ENCODE assay signal across 14 cellular contexts in genomic region chr16:68658258-68658973, GRCh38. TPM values are rescaled to one million over a fixed set of nuclear protein-coding genes. Genes with fewer than 3 reads are reported as not detected.
DNase-seq lines count a peak whose midpoint lies in the region; ATAC-seq and TF ChIP-seq lines count a peak whose summit lies in the region.
"Had no signal": no experiment of that assay in that cellular context is flagged by ENCODE, and none has a peak within 500 bp of the region (broad histone marks: within the 10 kb centered on the region; RNA-seq: fewer than 3 reads in every experiment).

No MANE protein-coding gene starts in this region.

- H3K4me3 ChIP-seq in AG04449 (ENCODE audit: low read depth, low read length) (no peak overlapping the region), HUES6 (ENCODE audit: low read depth, low read length) (no peak overlapping the region), cardiac fibroblast (replicated peaks in 1 of 2; ENCODE audit: low read depth in 2 of 2, low read length in 2 of 2) (no peak overlapping the region), mesenchymal stem cell (ENCODE audit: insufficient read depth in 1 of 2, low read depth in 1 of 2, low read length in 2 of 2) (no peak overlapping the region), gastrocnemius medialis (no peak overlapping the region)
- H3K4me3 ChIP-seq: transverse colon had no signal

- H2AK5ac ChIP-seq in mesenchymal stem cell (ENCODE audit: low read length, severe bottlenecking) = peak overlapping the region; percentile 50

- H3K79me1 ChIP-seq in mesenchymal stem cell (replicated peaks; ENCODE audit: low read length, poor library complexity, severe bottlenecking) = no peaks in the 10 kb centered on the region

- no peak overlapping the region for H3K18ac ChIP-seq in mesenchymal stem cell (ENCODE audit: low read depth in 1 of 2, low read length in 2 of 2)

- no peak overlapping the region for H4K91ac ChIP-seq in mesenchymal stem cell (ENCODE audit: low read length)

- H3K4me2 ChIP-seq in mesenchymal stem cell (ENCODE audit: low read length, poor library complexity, severe bottlenecking) = no peak overlapping the region

- H3K4me1 ChIP-seq in HUES6 (ENCODE audit: control insufficient read depth, insufficient read depth, low read length) (peaks cover 15% of the 10 kb centered on the region; the same call in 1 of the 2 replicates), mesenchymal stem cell (ENCODE audit: control insufficient read depth, insufficient read depth, low read depth, low read length) (peaks cover 5% of the 10 kb centered on the region), gastrocnemius medialis (no peaks in the 10 kb centered on the region)

- H4K8ac ChIP-seq in mesenchymal stem cell (ENCODE audit: low read length) = peak overlapping the region; percentile 8

- H3K14ac ChIP-seq in mesenchymal stem cell (ENCODE audit: low read length in 2 of 2) = no peak overlapping the region

- intact Hi-C loops in gastrocnemius medialis (cut with DNase I; ENCODE audit: low total_unique reads) = no loop called here

- ATAC-seq in gastrocnemius medialis = no peak
- no peak for ATAC-seq in HG03175 (IDR thresholded peaks at IDR 0.05; ENCODE audit: unreplicated experiment)

- no peak for TF ChIP-seq POLR2A in gastrocnemius medialis (IDR thresholded peaks at IDR 0.05)

- peak overlapping the region; percentile 7 for H3K9ac ChIP-seq in HUES6 (ENCODE audit: low read length)
- H3K9ac ChIP-seq in mesenchymal stem cell (ENCODE audit: low read length) = peak overlapping the region; percentile 38

- POLR2A ChIA-PET in AG04449 (lab: Yijun Ruan, JAX) = no interaction called here

- CTCF ChIA-PET in AG04449 (lab: Yijun Ruan, JAX) = interaction anchor here (0.7 to 1.6 kb wide), 3 partner anchors 67 to 144 kb away, joined by 4 to 7 read pairs (median 6); no protein-coding TSS in a partner anchor

- no peaks in the 10 kb centered on the region for H3K9me3 ChIP-seq in HUES6 (ENCODE audit: control insufficient read depth, insufficient read depth, low read depth, low read length)
- H3K9me3 ChIP-seq in mesenchymal stem cell (ENCODE audit: control insufficient read depth, low read length) = no peaks in the 10 kb centered on the region
- no peaks in the 10 kb centered on the region for H3K9me3 ChIP-seq in gastrocnemius medialis
- H3K9me3 ChIP-seq: transverse colon had no signal

- WGBS in mesenchymal stem cell = 69% methylated on average over 9 of the region's 14 CpGs

- H3K4ac ChIP-seq in mesenchymal stem cell (ENCODE audit: low read depth in 1 of 2, low read length in 2 of 2) = no peak overlapping the region

- no peak overlapping the region for H2BK120ac ChIP-seq in mesenchymal stem cell (ENCODE audit: low read depth, low read length)

- DNase-seq in AG04449 (ENCODE audit: low read depth, low spot score) = peak; percentile 54
- DNase-seq in cardiac fibroblast (ENCODE audit: low read depth in 2 of 2) = peak; percentile 51 to 64
- peak; percentile 64 for DNase-seq in mesenchymal stem cell
- DNase-seq in gastrocnemius medialis = no peak
- no peak for DNase-seq in medulla oblongata (ENCODE audit: extremely low spot score)
- no peak for DNase-seq in NCI-H1417 (lab: John Stamatoyannopoulos, UW)
- DNase-seq: activated CD4-positive, alpha-beta memory T cell treated with anti-CD3 and anti-CD28 coated beads for 36 hours; CD4-positive, CD25-positive, alpha-beta regulatory T cell; left cardiac atrium; MV-4-11; RPMI8226; transverse colon had no signal

- in situ Hi-C loops in gastrocnemius medialis (cut with MboI; ENCODE audit: low sequenced_read_pairs in 4 of 4) = no loop called here

- no peak overlapping the region for H2BK12ac ChIP-seq in mesenchymal stem cell (ENCODE audit: low read length in 2 of 2)

- no peak for TF ChIP-seq CTCF in AG04449 (IDR thresholded peaks at IDR 0.05; ENCODE audit: insufficient read depth, low read length, missing control alignments)
- no peak for TF ChIP-seq CTCF in cardiac fibroblast (IDR thresholded peaks at IDR 0.05; ENCODE audit: low read depth, low read length)
- TF ChIP-seq CTCF in gastrocnemius medialis (IDR thresholded peaks at IDR 0.05 in 4 of 5, conservative IDR thresholded peaks at IDR 0.05 in 1 of 5) = no peak

- H2BK5ac ChIP-seq in mesenchymal stem cell (ENCODE audit: low read depth, low read length, poor library complexity, severe bottlenecking) = peak overlapping the region; percentile 4

- H2BK15ac ChIP-seq in mesenchymal stem cell (ENCODE audit: low read depth, poor library complexity, severe bottlenecking) = no peak overlapping the region

- H3K27me3 ChIP-seq in HUES6 (ENCODE audit: control insufficient read depth, insufficient read depth, low read length) (no peaks in the 10 kb centered on the region), mesenchymal stem cell (ENCODE audit: control insufficient read depth in 1 of 2, insufficient read depth in 1 of 2, low read length in 2 of 2) (peaks cover 16 to 24% of the 10 kb centered on the region in 2 experiments), gastrocnemius medialis (no peaks in the 10 kb centered on the region)
- H3K27me3 ChIP-seq: transverse colon had no signal

- H3K36me3 ChIP-seq in HUES6 (ENCODE audit: control insufficient read depth, insufficient read depth, low read length) = 0 out of 2 replicates have a peak, but pooled peaks cover 2% of the 10 kb centered on the region
- no peaks in the 10 kb centered on the region for H3K36me3 ChIP-seq in mesenchymal stem cell (ENCODE audit: control insufficient read depth in 1 of 2, insufficient read depth in 2 of 2, low read depth in 1 of 2, low read length in 2 of 2)
- H3K36me3 ChIP-seq in gastrocnemius medialis = no peaks in the 10 kb centered on the region
- H3K36me3 ChIP-seq: transverse colon had no signal

- H3K23ac ChIP-seq in mesenchymal stem cell (ENCODE audit: low read length in 2 of 2) = no peak overlapping the region

- no peak overlapping the region for H2AFZ ChIP-seq in mesenchymal stem cell (ENCODE audit: low read depth, low read length)

- H3K27ac ChIP-seq in HUES6 (ENCODE audit: low read depth, low read length) (peak overlapping the region; percentile 43), mesenchymal stem cell (ENCODE audit: low read length, poor library complexity, severe bottlenecking) (peak overlapping the region; percentile 55), gastrocnemius medialis (no peak overlapping the region)
- H3K27ac ChIP-seq: transverse colon had no signal

RNA-seq across cellular contexts. Expression of gene CDH3, which starts 13.3 kb away (rescaled TPM):
- polyA plus RNA-seq in mesenchymal stem cell (2013, experiment 1 of 2) = 0.29 TPM
- polyA plus RNA-seq in mesenchymal stem cell (2013, experiment 2 of 2) = 0.36 TPM
- not detected for total RNA-seq in gastrocnemius medialis

Comparison
In these comparisons a context has a peak if more than half of its experiments do, and no peak if none do; other contexts are left out.
1. DNase-seq: peak in AG04449 (single experiment), cardiac fibroblast (2 of 2) and mesenchymal stem cell (single experiment); none in gastrocnemius medialis (0 of 2), medulla oblongata (single experiment) and NCI-H1417 (0 of 3).
2. H3K27ac ChIP-seq: peak in HUES6 (single experiment) and mesenchymal stem cell (single experiment); none in gastrocnemius medialis (0 of 4).